8 cellular contexts compared by ENCODE assay signal in genomic region chr14:103716899-103717411, GRCh38. TPM values are rescaled to one million over a fixed set of nuclear protein-coding genes. Genes with fewer than 3 reads are reported as not detected.
DNase-seq lines count a peak whose midpoint lies in the region; ATAC-seq, FAIRE-seq and TF ChIP-seq lines count a peak whose summit lies in the region.

No MANE protein-coding gene starts in this region.

- peaks cover 3% of the 10 kb centered on the region for H3K9me1 ChIP-seq in keratinocyte (ENCODE audit: control insufficient read depth, extremely low read depth, insufficient read depth, low read length)

- FAIRE-seq in keratinocyte (lab: Jason Lieb, UNC) = no peak

- DNase-seq in activated CD8-positive, alpha-beta memory T cell treated with anti-CD3 and anti-CD28 coated beads, Interleukin-2, amount 10 ng/mL, durations not matched to agents 7 days and 5 days = no peak
- no peak for DNase-seq in activated CD8-positive, alpha-beta memory T cell treated with anti-CD3 and anti-CD28 coated beads, Interleukin-2, amount 50 U/mL, for 48 hours
- DNase-seq in keratinocyte (ENCODE audit: low read depth, low spot score) = no peak
- DNase-seq in thoracic aorta (ENCODE audit: low spot score) = no peak
- DNase-seq in stimulated activated CD4-positive, alpha-beta T cell treated with anti-CD3 and anti-CD28 coated beads, Interleukin-2, amount 100 ng/mL, for 24 hours = no peak
- no peak for DNase-seq in foreskin keratinocyte

- no peak overlapping the region for H2AFZ ChIP-seq in keratinocyte (ENCODE audit: control insufficient read depth, low read length)

- H3K9me3 Mint-ChIP-seq in activated CD8-positive, alpha-beta memory T cell treated with anti-CD3 and anti-CD28 coated beads, Interleukin-2, amount 10 ng/mL, durations not matched to agents 7 days and 5 days (ENCODE audit: low read depth) = no peaks in the 10 kb centered on the region
- H3K9me3 Mint-ChIP-seq in activated naive CD8-positive, alpha-beta T cell (ENCODE audit: low read depth) = no peaks in the 10 kb centered on the region

- dilution Hi-C loops in keratinocyte (cut with MboI; ENCODE audit: extremely low pct_ligation_motif_present, low sequenced_read_pairs) = no loop called here

- H3K79me2 ChIP-seq in keratinocyte (ENCODE audit: control insufficient read depth, insufficient read depth, low read length) = peaks cover 82% of the 10 kb centered on the region

- H3K27ac ChIP-seq in keratinocyte (ENCODE audit: control insufficient read depth, insufficient read depth, low read length) (no peak overlapping the region), thoracic aorta (peak overlapping the region in 1 of 2 donors; percentile 89), foreskin keratinocyte (no peak overlapping the region)

- H3K27me3 ChIP-seq in keratinocyte (ENCODE audit: control insufficient read depth, extremely low read depth, insufficient read depth, low read length) (no peaks in the 10 kb centered on the region), thoracic aorta (replicated peaks; ENCODE audit: insufficient read depth) (no peaks in the 10 kb centered on the region), foreskin keratinocyte (no peaks in the 10 kb centered on the region)

- ATAC-seq in activated CD8-positive, alpha-beta memory T cell treated with anti-CD3 and anti-CD28 coated beads, Interleukin-2, amount 10 ng/mL, durations not matched to agents 7 days and 5 days = no peak
- no peak for ATAC-seq in thoracic aorta (ENCODE audit: insufficient number of reproducible peaks, low FRiP score, low read depth)
- ATAC-seq in HG02885 (IDR thresholded peaks at IDR 0.05; ENCODE audit: poor library complexity, unreplicated experiment) = no peak
- no peak for ATAC-seq in foreskin keratinocyte

- CTCF ChIA-PET in activated CD8-positive, alpha-beta memory T cell treated with anti-CD3 and anti-CD28 coated beads, Interleukin-2, amount 10 ng/mL, durations not matched to agents 7 days and 5 days (lab: Charles Lee) = no interaction called here

- peaks cover 2% of the 10 kb centered on the region for H3K36me3 Mint-ChIP-seq in activated CD8-positive, alpha-beta memory T cell treated with anti-CD3 and anti-CD28 coated beads, Interleukin-2, amount 10 ng/mL, durations not matched to agents 7 days and 5 days
- no peaks in the 10 kb centered on the region for H3K36me3 Mint-ChIP-seq in activated naive CD8-positive, alpha-beta T cell

- H3K36me3 ChIP-seq in keratinocyte (ENCODE audit: control insufficient read depth in 2 of 2, extremely low read depth in 1 of 2, insufficient read depth in 2 of 2, low read length in 2 of 2) (peaks cover 5 to 9% of the 10 kb centered on the region in 2 experiments), thoracic aorta (no peaks in the 10 kb centered on the region)

- H3K4me2 ChIP-seq in keratinocyte (ENCODE audit: control insufficient read depth, extremely low read depth, insufficient read depth, low read depth, low read length) = peak overlapping the region; percentile 75

- peak overlapping the region; percentile 79 for H3K9ac ChIP-seq in keratinocyte (ENCODE audit: control insufficient read depth, extremely low read depth, insufficient read depth, low read length)

- H3K4me1 Mint-ChIP-seq in activated CD8-positive, alpha-beta memory T cell treated with anti-CD3 and anti-CD28 coated beads, Interleukin-2, amount 10 ng/mL, durations not matched to agents 7 days and 5 days = peaks cover 43% of the 10 kb centered on the region
- peaks cover 51% of the 10 kb centered on the region for H3K4me1 Mint-ChIP-seq in activated naive CD8-positive, alpha-beta T cell (ENCODE audit: low read depth)

- H4K20me1 ChIP-seq in keratinocyte (ENCODE audit: control insufficient read depth, extremely low read depth, insufficient read depth, low read length) = peaks cover 21% of the 10 kb centered on the region

- H3K4me3 Mint-ChIP-seq in activated CD8-positive, alpha-beta memory T cell treated with anti-CD3 and anti-CD28 coated beads, Interleukin-2, amount 10 ng/mL, durations not matched to agents 7 days and 5 days = peak overlapping the region; percentile 89
- H3K4me3 Mint-ChIP-seq in activated naive CD8-positive, alpha-beta T cell = peak overlapping the region; percentile 84

- H3K9me3 ChIP-seq in keratinocyte (ENCODE audit: control insufficient read depth, low read depth, low read length) = no peaks in the 10 kb centered on the region
- H3K9me3 ChIP-seq in thoracic aorta = no peaks in the 10 kb centered on the region

- H3K4me3 ChIP-seq in keratinocyte (ENCODE audit: control insufficient read depth in 2 of 3, extremely low read depth in 1 of 3, insufficient read depth in 2 of 3, low read depth in 1 of 3, low read length in 3 of 3) (peak overlapping the region; percentile 63 to 92 (median 86)), thoracic aorta (peak overlapping the region; percentile 88)

- H3K4me1 ChIP-seq in keratinocyte (ENCODE audit: control insufficient read depth, extremely low read depth, insufficient read depth, low read length) (peaks cover 49% of the 10 kb centered on the region), thoracic aorta (ENCODE audit: control insufficient read depth in 1 of 2, low read depth in 2 of 2) (peaks cover 8 to 82% of the 10 kb centered on the region in 2 donors), foreskin keratinocyte (no peaks in the 10 kb centered on the region)

- TF ChIP-seq CTCF in keratinocyte (optimal IDR thresholded peaks at IDR 0.05 in 1 of 3, IDR thresholded peaks at IDR 0.05 in 1 of 3, conservative IDR thresholded peaks at IDR 0.05 in 1 of 3; ENCODE audit: extremely low read depth in 1 of 3, insufficient read depth in 2 of 3, low read length in 3 of 3) = no peak
- no peak for TF ChIP-seq CTCF in thoracic aorta (IDR thresholded peaks at IDR 0.05)
- no peak for TF ChIP-seq CTCF in foreskin keratinocyte (conservative IDR thresholded peaks at IDR 0.05)

- no peak overlapping the region for H3K27ac Mint-ChIP-seq in activated CD8-positive, alpha-beta memory T cell treated with anti-CD3 and anti-CD28 coated beads, Interleukin-2, amount 10 ng/mL, durations not matched to agents 7 days and 5 days
- no peak overlapping the region for H3K27ac Mint-ChIP-seq in activated naive CD8-positive, alpha-beta T cell

- H3K27me3 Mint-ChIP-seq in activated CD8-positive, alpha-beta memory T cell treated with anti-CD3 and anti-CD28 coated beads, Interleukin-2, amount 10 ng/mL, durations not matched to agents 7 days and 5 days = no peaks in the 10 kb centered on the region
- no peaks in the 10 kb centered on the region for H3K27me3 Mint-ChIP-seq in activated naive CD8-positive, alpha-beta T cell

RNA-seq across cellular contexts. Expression of gene ZFYVE21, which starts 1.3 kb away (rescaled TPM):
- 10 to 100 TPM; 17.4 to 18.6 TPM for total RNA-seq in activated CD8-positive, alpha-beta memory T cell treated with anti-CD3 and anti-CD28 coated beads, Interleukin-2, amount 10 ng/mL, durations not matched to agents 7 days and 5 days
- 116 to 147 TPM (median 130 TPM) in 3 replicates for polyA plus RNA-seq in keratinocyte
- 38.0 TPM for polyA plus RNA-seq in keratinocyte (2011; ENCODE audit: low read depth)
- 117 and 130 TPM in 2 replicates for polyA plus RNA-seq in keratinocyte (2011; cell fraction: cytosol; rRNA removed)
- polyA plus RNA-seq in keratinocyte (2011; cell fraction: nucleus; rRNA removed) = 95.3 and 124 TPM in 2 replicates
- polyA plus RNA-seq in keratinocyte (2012; ENCODE audit: low replicate concordance) = 78.6 and 88.1 TPM in 2 replicates
- polyA minus RNA-seq in keratinocyte = 53.6 to 72.0 TPM (median 65.9 TPM) in 3 replicates
- 99.8 TPM for polyA minus RNA-seq in keratinocyte (2011; cell fraction: cytosol; rRNA and poly(A)+ RNA removed)
- 39.0 and 59.1 TPM in 2 replicates for polyA minus RNA-seq in keratinocyte (2011; cell fraction: nucleus; rRNA and poly(A)+ RNA removed)
- total RNA-seq in thoracic aorta = 100 to 1,000 TPM in 1 of 2 donors, 10 to 100 TPM in 1; 97.1 to 159 TPM
- total RNA-seq in foreskin keratinocyte = 61.4 and 68.0 TPM in 2 replicates
- 74.5 and 79.5 TPM in 2 replicates for polyA plus RNA-seq in foreskin keratinocyte

RNA-seq across cellular contexts. Expression of gene XRCC3, which starts 1.7 kb away (rescaled TPM):
- 10 to 100 TPM; 64.3 to 68.8 TPM for total RNA-seq in activated CD8-positive, alpha-beta memory T cell treated with anti-CD3 and anti-CD28 coated beads, Interleukin-2, amount 10 ng/mL, durations not matched to agents 7 days and 5 days
- polyA plus RNA-seq in keratinocyte (10.3 to 21.0 TPM (median 14.8 TPM) in 3 replicates), foreskin keratinocyte (28.0 and 38.8 TPM in 2 replicates)
- 1.3 TPM for polyA plus RNA-seq in keratinocyte (2011; ENCODE audit: low read depth)
- polyA plus RNA-seq in keratinocyte (2011; cell fraction: cytosol; rRNA removed) = 7.8 and 10.4 TPM in 2 replicates
- polyA plus RNA-seq in keratinocyte (2011; cell fraction: nucleus; rRNA removed) = 28.0 and 29.5 TPM in 2 replicates
- 3.4 and 14.7 TPM in 2 replicates for polyA plus RNA-seq in keratinocyte (2012; ENCODE audit: low replicate concordance)
- polyA minus RNA-seq in keratinocyte = 9.0 to 16.0 TPM (median 13.9 TPM) in 3 replicates
- 13.6 TPM for polyA minus RNA-seq in keratinocyte (2011; cell fraction: cytosol; rRNA and poly(A)+ RNA removed)
- 6.1 and 9.2 TPM in 2 replicates for polyA minus RNA-seq in keratinocyte (2011; cell fraction: nucleus; rRNA and poly(A)+ RNA removed)
- total RNA-seq in thoracic aorta (10 to 100 TPM in 1 of 2 donors, 1 to 10 TPM in 1; 8.4 to 18.5 TPM), foreskin keratinocyte (33.9 and 41.5 TPM in 2 replicates)
